ENCODE assay signal across 8 cellular contexts in genomic region chr9:115373000-115373709, GRCh38.
A peak's percentile ranks its signal among the peaks of the same experiment; 100 is the strongest.
DNase-seq lines count a peak whose midpoint lies in the region; ATAC-seq, FAIRE-seq and TF ChIP-seq lines count a peak whose summit lies in the region.

No MANE protein-coding gene starts in this region.

- no peak overlapping the region for H3K4me3 Mint-ChIP-seq in activated T-cell treated with anti-CD3 and anti-CD28 coated beads, Interleukin-2, amount 50 U/mL, for 24 hours

- ATAC-seq in HG03108 (IDR thresholded peaks at IDR 0.05; ENCODE audit: unreplicated experiment): peak; percentile 96

- H3K27ac Mint-ChIP-seq in activated T-cell treated with anti-CD3 and anti-CD28 coated beads, Interleukin-2, amount 50 U/mL, for 24 hours: no peak overlapping the region

- FAIRE-seq in D721Med (lab: Jason Lieb, UNC): no peak

- DNase-seq in activated T-cell treated with anti-CD3 and anti-CD28 coated beads for 48 hours (ENCODE audit: low read depth) (peak; percentile 22), astrocyte of the cerebellum (ENCODE audit: low read depth) (peak; percentile 98), smooth muscle cell of the brain vasculature (ENCODE audit: low read depth, low spot score) (peak; percentile 70), D721Med (ENCODE audit: insufficient read length, low spot score) (no peak), caudate nucleus (lab: John Stamatoyannopoulos, UW) (no peak), G401 (ENCODE audit: low spot score) (no peak)
- DNase-seq in activated T-cell treated with anti-CD3 and anti-CD28 coated beads, Interleukin-2, amount 50 U/mL, for 24 hours: no peak

- no peak overlapping the region for H3K27ac ChIP-seq in caudate nucleus (ENCODE audit: low read depth, low read length)

- in situ Hi-C loops in astrocyte of the cerebellum (cut with HindIII; ENCODE audit: low sequenced_read_pairs): no loop called here
- in situ Hi-C loops in G401 (cut with HindIII; ENCODE audit: low sequenced_read_pairs): no loop called here

- peaks cover 7% of the 10 kb centered on the region for H3K4me1 Mint-ChIP-seq in activated T-cell treated with anti-CD3 and anti-CD28 coated beads, Interleukin-2, amount 50 U/mL, for 24 hours (ENCODE audit: low read depth)

- H3K9me3 Mint-ChIP-seq in activated T-cell treated with anti-CD3 and anti-CD28 coated beads, Interleukin-2, amount 50 U/mL, for 24 hours: peaks cover 4% of the 10 kb centered on the region

- TF ChIP-seq CTCF in astrocyte of the cerebellum (IDR thresholded peaks at IDR 0.05; ENCODE audit: low read depth, low read length, missing control alignments) (no peak), D721Med (IDR thresholded peaks at IDR 0.05; ENCODE audit: insufficient read depth, missing control alignments) (no peak)

- H3K27me3 Mint-ChIP-seq in activated T-cell treated with anti-CD3 and anti-CD28 coated beads, Interleukin-2, amount 50 U/mL, for 24 hours: no peaks in the 10 kb centered on the region

- H3K4me3 ChIP-seq in astrocyte of the cerebellum (ENCODE audit: low read depth, low read length): no peak overlapping the region

- no peaks in the 10 kb centered on the region for H3K36me3 Mint-ChIP-seq in activated T-cell treated with anti-CD3 and anti-CD28 coated beads, Interleukin-2, amount 50 U/mL, for 24 hours (ENCODE audit: low read depth)

Comparison
In these comparisons a context has a peak if more than half of its experiments do, and no peak if none do; other contexts are left out.
1. DNase-seq: peak in activated T-cell treated with anti-CD3 and anti-CD28 coated beads for 48 hours (single experiment), astrocyte of the cerebellum (single experiment) and smooth muscle cell of the brain vasculature (single experiment); none in activated T-cell treated with anti-CD3 and anti-CD28 coated beads, Interleukin-2, amount 50 U/mL, for 24 hours (single experiment), D721Med (single experiment), caudate nucleus (0 of 61) and G401 (single experiment).